ENCODE assay signal across 1 cellular context in genomic region chr6:110270166-110270565, GRCh38.
TF ChIP-seq lines count a peak whose summit lies in the region.

No MANE protein-coding gene starts in this region.

TF ChIP-seq in GM23338, 12 proteins besides CTCF, POLR2A, EP300 and RAD21 (continued from another document):
- TF ChIP-seq REST (IDR thresholded peaks at IDR 0.05; ENCODE audit: unreplicated experiment) (no peak), ZNF114 (CRISPR knock-in tag; IDR thresholded peaks at IDR 0.05) (no peak), EZH2phosphoT487 (IDR thresholded peaks at IDR 0.05; ENCODE audit: unreplicated experiment) (no peak), ZNF462 (CRISPR knock-in tag; IDR thresholded peaks at IDR 0.05) (no peak)
